ENCODE assay signal across 17 cellular contexts in genomic region chr1:57494679-57495078, GRCh38.
A peak's percentile ranks its signal among the peaks of the same experiment; 100 is the strongest.
DNase-seq lines count a peak whose midpoint lies in the region; ATAC-seq and TF ChIP-seq lines count a peak whose summit lies in the region.
"Had no signal": no experiment of that assay in that cellular context is flagged by ENCODE, and none has a peak within 500 bp of the region (broad histone marks: within the 10 kb centered on the region; RNA-seq: fewer than 3 reads in every experiment).

No MANE protein-coding gene starts in this region.

- H2AFZ ChIP-seq in Karpas-422 (ENCODE audit: low read length) (no peak overlapping the region), neuronal stem cell (ENCODE audit: low read length) (no peak overlapping the region)

- ATAC-seq in naive thymus-derived CD8-positive, alpha-beta T cell = no peak
- ATAC-seq: CD8-positive, alpha-beta T cell; K562 had no signal

- H3K9ac ChIP-seq in Karpas-422 (ENCODE audit: low read length) = no peak overlapping the region
- no peak overlapping the region for H3K9ac ChIP-seq in neuronal stem cell (ENCODE audit: low read depth, low read length, poor library complexity)
- H3K9ac ChIP-seq: BLaER1 treated with 17β-estradiol and CSF1 and Interleukin-3, amounts not matched to agents 10 nM and 100 nM; SK-N-SH had no signal

- H2BK120ac ChIP-seq in neuronal stem cell (ENCODE audit: low read depth, low read length) = no peak overlapping the region

- peaks cover 0 to 13% (median 3%) of the 10 kb centered on the region in 9 donors for H3K9me3 Mint-ChIP-seq in naive thymus-derived CD8-positive, alpha-beta T cell
- H3K9me3 Mint-ChIP-seq: CD8-positive, alpha-beta T cell had no signal

- H3K4ac ChIP-seq in neuronal stem cell (ENCODE audit: low read length) = no peak overlapping the region

- no peak overlapping the region for H3K4me3 ChIP-seq in Karpas-422 (ENCODE audit: low read length)
- no peak overlapping the region for H3K4me3 ChIP-seq in neuronal stem cell (ENCODE audit: low read length in 2 of 2)
- H3K4me3 ChIP-seq: BLaER1 treated with 17β-estradiol and CSF1 and Interleukin-3, amounts not matched to agents 10 nM and 100 nM; K562 had no signal

- H3K36me3 ChIP-seq in Karpas-422 (ENCODE audit: insufficient read depth, low read length) (no peaks in the 10 kb centered on the region), neuronal stem cell (replicated peaks in 1 of 2; ENCODE audit: control insufficient read depth in 2 of 2, insufficient read depth in 2 of 2, low read length in 2 of 2) (no peaks in the 10 kb centered on the region)
- H3K36me3 ChIP-seq: BLaER1 treated with 17β-estradiol and CSF1 and Interleukin-3, amounts not matched to agents 10 nM and 100 nM had no signal

- no peak overlapping the region for H2BK5ac ChIP-seq in neuronal stem cell (ENCODE audit: low read length)

- H3K27me3 Mint-ChIP-seq in naive thymus-derived CD8-positive, alpha-beta T cell = peaks cover 2 to 30% (median 5%) of the 10 kb centered on the region in 5 donors

- POLR2A ChIA-PET in naive thymus-derived CD8-positive, alpha-beta T cell (lab: Charles Lee) = no interaction called here

- no peak overlapping the region for H3K18ac ChIP-seq in neuronal stem cell (ENCODE audit: low read length)

- no peak overlapping the region for H3K14ac ChIP-seq in neuronal stem cell (ENCODE audit: low read length)

- H3K79me1 ChIP-seq in neuronal stem cell (ENCODE audit: low read depth, low read length) = no peaks in the 10 kb centered on the region

- no peak overlapping the region for H2BK12ac ChIP-seq in neuronal stem cell (ENCODE audit: low read length)

- no peak overlapping the region for H3K23ac ChIP-seq in neuronal stem cell (ENCODE audit: low read depth, low read length, poor library complexity)

- no peak overlapping the region for H3K4me3 Mint-ChIP-seq in naive thymus-derived CD8-positive, alpha-beta T cell
- H3K4me3 Mint-ChIP-seq: CD8-positive, alpha-beta T cell had no signal

- in situ Hi-C loops in Caki2 (cut with HindIII; ENCODE audit: low pct_unique_long_range_greater_than_20kb, low sequenced_read_pairs) = no loop called here

- H3K27me3 ChIP-seq in Karpas-422 (ENCODE audit: low read length) (no peaks in the 10 kb centered on the region), neuronal stem cell (ENCODE audit: control insufficient read depth in 3 of 3, insufficient read depth in 3 of 3, low read depth in 1 of 3, low read length in 3 of 3) (no peaks in the 10 kb centered on the region)
- H3K27me3 ChIP-seq: BLaER1 treated with 17β-estradiol and CSF1 and Interleukin-3, amounts not matched to agents 10 nM and 100 nM had no signal

- H4K20me1 ChIP-seq in Karpas-422 (ENCODE audit: insufficient read depth, low read depth, low read length) = no peaks in the 10 kb centered on the region
- H4K20me1 ChIP-seq: BLaER1 treated with 17β-estradiol and CSF1 and Interleukin-3, amounts not matched to agents 10 nM and 100 nM had no signal

- H3K27ac ChIP-seq in Karpas-422 (ENCODE audit: low read length) (no peak overlapping the region), neuronal stem cell (replicated peaks; ENCODE audit: low read length) (no peak overlapping the region)
- H3K27ac ChIP-seq: BLaER1 treated with 17β-estradiol and CSF1 and Interleukin-3, amounts not matched to agents 10 nM and 100 nM had no signal

- no peak overlapping the region for H4K91ac ChIP-seq in neuronal stem cell (ENCODE audit: low read depth, low read length, poor library complexity)

- no peaks in the 10 kb centered on the region; the same call in 1 of the 2 replicates for H3K4me1 ChIP-seq in Karpas-422 (ENCODE audit: low read length)
- H3K4me1 ChIP-seq in neuronal stem cell (ENCODE audit: control insufficient read depth in 2 of 2, insufficient read depth in 1 of 2, low read depth in 1 of 2, low read length in 2 of 2) = peaks cover 0 to 8% of the 10 kb centered on the region in 2 donors

- WGBS in neuronal stem cell (ENCODE audit: extremely low coverage in 2 of 2, insufficient read length in 2 of 2, insufficient replicate concordance in 1 of 2), 2 donors = no CpG with 5 or more reads among the region's 5 CpGs

- H3K4me2 ChIP-seq in Karpas-422 (ENCODE audit: low read depth, low read length, poor library complexity, severe bottlenecking) (no peak overlapping the region), neuronal stem cell (ENCODE audit: insufficient read depth, low read length, poor library complexity, severe bottlenecking) (no peak overlapping the region)
- H3K4me2 ChIP-seq: BLaER1 treated with 17β-estradiol and CSF1 and Interleukin-3, amounts not matched to agents 10 nM and 100 nM; SK-N-SH had no signal

- H3K36me3 Mint-ChIP-seq in naive thymus-derived CD8-positive, alpha-beta T cell = no peaks in the 10 kb centered on the region
- H3K36me3 Mint-ChIP-seq: CD8-positive, alpha-beta T cell had no signal

- no peak overlapping the region for H2BK15ac ChIP-seq in neuronal stem cell (ENCODE audit: low read length)

- no peaks in the 10 kb centered on the region for H3K4me1 Mint-ChIP-seq in naive thymus-derived CD8-positive, alpha-beta T cell

- no peak overlapping the region for H2AK5ac ChIP-seq in neuronal stem cell (ENCODE audit: low read depth, low read length)

- no peak overlapping the region for H3K27ac Mint-ChIP-seq in naive thymus-derived CD8-positive, alpha-beta T cell
- H3K27ac Mint-ChIP-seq: CD8-positive, alpha-beta T cell had no signal

- DNase-seq in Caki2 (ENCODE audit: low read depth) = peak; percentile 38
- peak; percentile 9 for DNase-seq in Karpas-422
- peak; percentile 54 for DNase-seq in glomerular visceral epithelial cell (ENCODE audit: extremely low spot score)
- no peak for DNase-seq in NCI-H187 treated with DMSO at 0.1 percent for 48 hours (lab: John Stamatoyannopoulos, UW)
- DNase-seq in neuronal stem cell (ENCODE audit: low spot score) = no peak
- no peak for DNase-seq in NCI-H2107 treated with DMSO at 0.1 percent for 48 hours (lab: John Stamatoyannopoulos, UW; ENCODE audit: unreplicated experiment)
- no peak for DNase-seq in naive thymus-derived CD8-positive, alpha-beta T cell
- DNase-seq: CD8-positive, alpha-beta T cell; DMS79 treated with DMSO at 0.1 percent for 48 hours; MV-4-11; NCI-H1417 treated with DMSO at 0.1 percent for 48 hours; NCI-H226; SHP77; SK-N-SH had no signal

- H3K9me3 ChIP-seq in Karpas-422 (ENCODE audit: low read length) (no peaks in the 10 kb centered on the region), neuronal stem cell (replicated peaks in 1 of 2; ENCODE audit: control insufficient read depth in 2 of 2, insufficient read depth in 1 of 2, low read depth in 1 of 2, low read length in 2 of 2) (no peaks in the 10 kb centered on the region)
- H3K9me3 ChIP-seq: BLaER1 treated with 17β-estradiol and CSF1 and Interleukin-3, amounts not matched to agents 10 nM and 100 nM; SK-N-SH had no signal

- no peaks in the 10 kb centered on the region for H3K9me2 ChIP-seq in Karpas-422 (replicated peaks; ENCODE audit: insufficient read depth, low read length)
- H3K9me2 ChIP-seq: SK-N-SH had no signal

- H4K8ac ChIP-seq in neuronal stem cell (ENCODE audit: low read depth, low read length) = no peak overlapping the region

- no peaks in the 10 kb centered on the region for H3K79me2 ChIP-seq in Karpas-422 (ENCODE audit: low read length)

TF ChIP-seq in PFSK-1, 5 proteins besides CTCF, POLR2A, EP300 and RAD21:
- no peak for TF ChIP-seq FOXP2 (optimal IDR thresholded peaks at IDR 0.05; ENCODE audit: borderline replicate concordance, extremely low read depth, extremely low read length, insufficient read depth)
- TF ChIP-seq REST (IDR thresholded peaks at IDR 0.05; ENCODE audit: insufficient read depth in 1 of 2, low read depth in 2 of 2, low read length in 2 of 2) = 0 out of 4 replicates have a peak, but pooled peaks of 1 of the 2 experiments have one; percentile 34
- TF ChIP-seq POLR2AphosphoS5 (IDR thresholded peaks at IDR 0.05; ENCODE audit: low read depth, low read length) = 0 out of 2 replicates have a peak, but pooled peaks have one; percentile 46
- TF ChIP-seq SIN3A (IDR thresholded peaks at IDR 0.05; ENCODE audit: borderline replicate concordance, insufficient read depth, low read length) = 0 out of 2 replicates have a peak, but pooled peaks have one; percentile 54
- peak; percentile 30; the same call in 1 of the 2 replicates for TF ChIP-seq TAF1 (IDR thresholded peaks at IDR 0.05; ENCODE audit: borderline replicate concordance, insufficient read depth, low read length)

Comparison
In these comparisons a context has a peak if more than half of its experiments do, and no peak if none do; other contexts are left out.
1. DNase-seq: peak in Caki2 (single experiment), Karpas-422 (single experiment) and glomerular visceral epithelial cell (single experiment); none in NCI-H187 treated with DMSO at 0.1 percent for 48 hours (single experiment), neuronal stem cell (single experiment), NCI-H2107 treated with DMSO at 0.1 percent for 48 hours (single experiment) and naive thymus-derived CD8-positive, alpha-beta T cell (0 of 10).